ENCODE assay signal across 12 cellular contexts in genomic region chr1:33045814-33046213, GRCh38. TPM values are rescaled to one million over a fixed set of nuclear protein-coding genes. Genes with fewer than 3 reads are reported as not detected.
DNase-seq lines count a peak whose midpoint lies in the region; ATAC-seq lines count a peak whose summit lies in the region.
"Had no signal": no experiment of that assay in that cellular context is flagged by ENCODE, and none has a peak within 500 bp of the region (broad histone marks: within the 10 kb centered on the region; RNA-seq: fewer than 3 reads in every experiment).

No MANE protein-coding gene starts in this region.

- peaks cover 16% of the 10 kb centered on the region for H3K4me1 Mint-ChIP-seq in stimulated activated naive CD8-positive, alpha-beta T cell treated with anti-CD3 and anti-CD28 coated beads, Interleukin-15, Interleukin-2, amounts not matched to agents 100 ng/mL and 50 ng/mL, for 24 hours (ENCODE audit: low read depth)

- no peaks in the 10 kb centered on the region for H3K36me3 ChIP-seq in duodenal mucosa (ENCODE audit: control insufficient read depth in 1 of 2, insufficient read depth in 2 of 2, low read length in 2 of 2)
- H3K36me3 ChIP-seq: brain microvascular endothelial cell, vagina had no signal

- H3K9ac ChIP-seq in duodenal mucosa (ENCODE audit: low read depth in 1 of 2, low read length in 2 of 2), result peak overlapping the region in 1 of 2 donors; percentile 32

- H3K36me3 Mint-ChIP-seq in stimulated activated naive CD8-positive, alpha-beta T cell treated with anti-CD3 and anti-CD28 coated beads, Interleukin-15, Interleukin-2, amounts not matched to agents 100 ng/mL and 50 ng/mL, for 24 hours (ENCODE audit: low read depth), result no peaks in the 10 kb centered on the region

- ATAC-seq in stimulated activated naive CD8-positive, alpha-beta T cell treated with anti-CD3 and anti-CD28 coated beads, Interleukin-15, Interleukin-2, amounts not matched to agents 100 U/mL and 50 U/mL, for 24 hours, result no peak
- ATAC-seq in GM18868 (IDR thresholded peaks at IDR 0.05; ENCODE audit: unreplicated experiment), result no peak

- DNase-seq in stimulated activated naive CD8-positive, alpha-beta T cell treated with anti-CD3 and anti-CD28 coated beads, Interleukin-15, Interleukin-2, amounts not matched to agents 100 U/mL and 50 U/mL, for 24 hours, result no peak
- peak; percentile 90 for DNase-seq in SKM-1 treated with dmso at 0.1 percent for 144 hours (lab: John Stamatoyannopoulos, UW; ENCODE audit: unreplicated experiment)
- DNase-seq in superior temporal gyrus (ENCODE audit: extremely low spot score), result no peak
- no peak for DNase-seq in COR-L47 (lab: John Stamatoyannopoulos, UW)
- DNase-seq in occipital lobe (lab: John Stamatoyannopoulos, UW), result no peak
- DNase-seq: brain microvascular endothelial cell, GDM1, NCI-H1417 treated with DMSO at 0.1 percent for 48 hours had no signal

- peak overlapping the region; percentile 53 for H3K27ac Mint-ChIP-seq in stimulated activated naive CD8-positive, alpha-beta T cell treated with anti-CD3 and anti-CD28 coated beads, Interleukin-15, Interleukin-2, amounts not matched to agents 100 ng/mL and 50 ng/mL, for 24 hours

- H3K4me3 ChIP-seq in duodenal mucosa (ENCODE audit: low read depth in 1 of 2, low read length in 2 of 2), result peak overlapping the region; percentile 23 to 50
- H3K4me3 ChIP-seq: vagina had no signal

- no peak overlapping the region for H3K4me3 Mint-ChIP-seq in stimulated activated naive CD8-positive, alpha-beta T cell treated with anti-CD3 and anti-CD28 coated beads, Interleukin-15, Interleukin-2, amounts not matched to agents 100 ng/mL and 50 ng/mL, for 24 hours

- peaks cover 23 to 31% of the 10 kb centered on the region in 2 donors for H3K4me1 ChIP-seq in duodenal mucosa (ENCODE audit: control insufficient read depth in 1 of 2, insufficient read depth in 2 of 2, low read length in 2 of 2)
- H3K4me1 ChIP-seq: vagina had no signal

- no peaks in the 10 kb centered on the region for H3K9me3 Mint-ChIP-seq in stimulated activated naive CD8-positive, alpha-beta T cell treated with anti-CD3 and anti-CD28 coated beads, Interleukin-15, Interleukin-2, amounts not matched to agents 100 ng/mL and 50 ng/mL, for 24 hours

- no peaks in the 10 kb centered on the region for H3K27me3 ChIP-seq in duodenal mucosa (ENCODE audit: control insufficient read depth in 1 of 2, insufficient read depth in 2 of 2, low read length in 2 of 2)
- H3K27me3 ChIP-seq: brain microvascular endothelial cell, vagina had no signal

- H3K9me3 ChIP-seq in duodenal mucosa (ENCODE audit: control insufficient read depth in 1 of 2, low read length in 2 of 2), result no peaks in the 10 kb centered on the region
- H3K9me3 ChIP-seq: vagina had no signal

- H3K27ac ChIP-seq in duodenal mucosa (ENCODE audit: low read depth, low read length), result no peak overlapping the region
- H3K27ac ChIP-seq: brain microvascular endothelial cell, vagina had no signal

- peaks cover 3% of the 10 kb centered on the region for H3K27me3 Mint-ChIP-seq in stimulated activated naive CD8-positive, alpha-beta T cell treated with anti-CD3 and anti-CD28 coated beads, Interleukin-15, Interleukin-2, amounts not matched to agents 100 ng/mL and 50 ng/mL, for 24 hours

RNA-seq across cellular contexts. Expression of gene AK2, which starts 9.1 kb away (rescaled TPM):
- 46.9 TPM for total RNA-seq in occipital lobe

RNA-seq across cellular contexts. Expression of gene AZIN2, which starts 35.1 kb away (rescaled TPM):
- total RNA-seq in occipital lobe, result 25.4 TPM
